ENCODE assay signal across 11 cellular contexts in the genomic region with DNA sequence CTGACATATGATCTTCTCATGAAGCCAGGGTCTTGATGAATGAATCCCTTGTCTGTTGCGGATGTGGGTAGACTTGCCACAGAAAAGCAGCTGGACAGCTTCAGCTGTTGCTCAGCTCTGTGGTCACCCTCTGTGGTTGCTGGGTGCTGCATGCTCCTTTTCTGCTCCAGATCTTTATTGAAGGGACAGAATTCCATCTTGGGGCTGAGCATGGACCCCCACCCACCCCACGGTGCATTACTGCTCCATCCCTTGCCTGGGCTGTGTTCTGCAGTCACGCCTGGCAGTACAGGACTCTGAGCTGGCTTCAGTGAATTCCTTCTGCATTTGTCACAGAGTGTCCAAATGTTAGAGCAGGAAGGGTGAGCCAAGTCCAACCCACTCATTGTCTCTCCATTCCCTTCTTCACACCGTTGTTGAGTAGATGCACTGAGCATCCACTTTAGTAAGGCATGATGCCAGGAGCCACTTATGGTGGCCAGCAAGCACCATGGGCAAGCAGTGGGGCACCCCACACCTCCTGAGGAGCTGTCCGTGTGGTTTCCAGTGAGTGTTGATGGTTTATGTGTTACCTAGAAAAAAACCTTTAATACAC. TPM values are rescaled to one million over a fixed set of nuclear protein-coding genes. Genes with fewer than 3 reads are reported as not detected.
A peak's percentile ranks its signal among the peaks of the same experiment; 100 is the strongest.
DNase-seq lines count a peak whose midpoint lies in the region; ATAC-seq, FAIRE-seq and TF ChIP-seq lines count a peak whose summit lies in the region.
"Had no signal": no experiment of that assay in that cellular context is flagged by ENCODE, and none has a peak within 500 bp of the region (broad histone marks: within the 10 kb centered on the region; RNA-seq: fewer than 3 reads in every experiment).

No MANE protein-coding gene starts in this region.

- no peak overlapping the region for H3K4me3 ChIP-seq in AG10803 (ENCODE audit: low read length)
- no peak overlapping the region for H3K4me3 ChIP-seq in GM12878
- H3K4me3 ChIP-seq in lung: no peak overlapping the region
- no peak overlapping the region for H3K4me3 ChIP-seq in tibial nerve
- H3K4me3 ChIP-seq: ascending aorta had no signal

- RAD21 ChIA-PET in GM12878 (lab: Charles Lee; ENCODE audit: unreplicated experiment): interaction anchor here (0.6 to 1.9 kb wide), 2 partner anchors 104 to 125 kb away, joined by 3 to 9 read pairs; no protein-coding TSS in a partner anchor

- BruUV-seq in GM12878 (replicated peaks; lab: Mats Ljungman, UMichigan): no TSS peak

- WGBS in GM12878 (ENCODE audit: insufficient coverage, insufficient replicate concordance, low lambda C conversion rate, missing lambda C conversion rate): 15% methylated on average over 5 of the region's 5 CpGs
- WGBS in lung, 2 donors: 34 to 61% methylated on average over 5 of the region's 5 CpGs
- 40 to 49% methylated on average over 5 of the region's 5 CpGs for WGBS in tibial nerve, 2 donors

- H3K79me2 ChIP-seq in GM12878 (ENCODE audit: control insufficient read depth, insufficient read depth, low read length): no peaks in the 10 kb centered on the region

- H3K9me3 ChIP-seq in GM12878 (replicated peaks; ENCODE audit: control insufficient read depth, insufficient read depth, low read length) (no peaks in the 10 kb centered on the region), lung (ENCODE audit: control insufficient read depth in 2 of 2, insufficient read depth in 1 of 2, low read length in 1 of 2) (peaks cover 0 to 1% of the 10 kb centered on the region in 2 donors), tibial nerve (no peaks in the 10 kb centered on the region)
- H3K9me3 ChIP-seq: ascending aorta, neutrophil had no signal

- H3K36me3 ChIP-seq in GM12878 (ENCODE audit: control insufficient read depth in 2 of 2, insufficient read depth in 2 of 2, low read length in 1 of 2): no peaks in the 10 kb centered on the region
- no peaks in the 10 kb centered on the region for H3K36me3 ChIP-seq in lung (ENCODE audit: control insufficient read depth in 2 of 2, insufficient read depth in 2 of 2, low read length in 2 of 2)
- H3K36me3 ChIP-seq in tibial nerve: no peaks in the 10 kb centered on the region
- H3K36me3 ChIP-seq: ascending aorta, neutrophil had no signal

- TF ChIP-seq CTCF in AG10803 (conservative IDR thresholded peaks at IDR 0.05; ENCODE audit: low read length) (no peak), GM12878 (IDR thresholded peaks at IDR 0.05 in 2 of 3, conservative IDR thresholded peaks at IDR 0.05 in 1 of 3; ENCODE audit: control insufficient read depth in 2 of 3, extremely low read depth in 1 of 3, insufficient read depth in 1 of 3, low read depth in 3 of 3, low read length in 3 of 3) (no peak), lung (IDR thresholded peaks at IDR 0.05; ENCODE audit: control extremely low read depth, extremely low read depth) (no peak), tibial nerve (IDR thresholded peaks at IDR 0.05) (no peak)

- intact Hi-C loops in GM12878 (cut with micrococcal nuclease; ENCODE audit: unreplicated experiment): no loop called here

- no peak overlapping the region for H2AFZ ChIP-seq in GM12878 (ENCODE audit: control insufficient read depth, low read depth, low read length)

- no peaks in the 10 kb centered on the region for H4K20me1 ChIP-seq in GM12878 (ENCODE audit: control insufficient read depth, insufficient read depth)

- H3K4me2 ChIP-seq in GM12878 (ENCODE audit: control insufficient read depth, insufficient read depth): no peak overlapping the region

- DNase-seq in AG10803 (ENCODE audit: low read depth) (peak; percentile 93), GM12878 (ENCODE audit: low read depth, low spot score) (no peak), lung (ENCODE audit: low spot score) (peak; percentile 88), GF-D8 (lab: John Stamatoyannopoulos, UW) (no peak), iPS-NIHi7 (ENCODE audit: extremely low spot score) (no peak), tibial nerve (ENCODE audit: low spot score in 2 of 2) (no peak), SKM-1 treated with dmso at 0.1 percent for 144 hours (lab: John Stamatoyannopoulos, UW; ENCODE audit: unreplicated experiment) (no peak)
- DNase-seq: SHP77 had no signal

- no peak for FAIRE-seq in GM12878 (lab: Jason Lieb, UNC)

- SMC1A ChIA-PET in GM12878 (lab: Charles Lee; ENCODE audit: uncharacterized antibody, unreplicated experiment): interaction anchor here (1.1 to 1.2 kb wide), 2 partner anchors 9 to 106 kb away, joined by 3 read pairs; no protein-coding TSS in a partner anchor

- TF ChIP-seq EP300 in Ishikawa (IDR thresholded peaks at IDR 0.05; ENCODE audit: borderline replicate concordance): peak; percentile 88
- no peak for TF ChIP-seq EP300 in GM12878 (IDR thresholded peaks at IDR 0.05; ENCODE audit: borderline replicate concordance in 1 of 2, control insufficient read depth in 1 of 2, low read depth in 2 of 2, low read length in 2 of 2)
- TF ChIP-seq EP300 in tibial nerve (IDR thresholded peaks at IDR 0.05): no peak

- CTCF ChIA-PET in GM12878 (lab: Yijun Ruan, JAX): interaction anchor here (1.2 to 9.1 kb wide), 3 partner anchors 9 to 125 kb away, joined by 5 to 122 read pairs (median 7); no protein-coding TSS in a partner anchor

- no peak overlapping the region for H3K9ac ChIP-seq in GM12878 (ENCODE audit: control insufficient read depth, insufficient read depth, low read length)

- TF ChIP-seq POLR2A in GM12878 (IDR thresholded peaks at IDR 0.05; ENCODE audit: low read depth, low read length) (no peak), tibial nerve (IDR thresholded peaks at IDR 0.05) (no peak)

- in situ Hi-C loops in GM12878 (cut with MboI): loop anchor here (5.0 kb wide), 1 partner anchor 107 kb away; no protein-coding TSS in a partner anchor

- TF ChIP-seq RAD21 in Ishikawa (IDR thresholded peaks at IDR 0.05; ENCODE audit: low read depth) (no peak), GM12878 (IDR thresholded peaks at IDR 0.05; ENCODE audit: insufficient read depth, low read depth, low read length) (no peak)

- ATAC-seq in GM12878: peak; percentile 52
- ATAC-seq in lung (ENCODE audit: insufficient read depth, low FRiP score): peak; percentile 84

- POLR2A ChIA-PET in GM12878 (lab: Charles Lee): no interaction called here

- H3K4me1 ChIP-seq in GM12878 (ENCODE audit: control insufficient read depth, insufficient read depth, low read length) (peaks cover 9% of the 10 kb centered on the region), lung (ENCODE audit: control insufficient read depth in 2 of 2, insufficient read depth in 2 of 2, low read length in 2 of 2) (peaks cover 2 to 4% of the 10 kb centered on the region in 2 donors), tibial nerve (peaks cover 0 to 16% (median 0%) of the 10 kb centered on the region in 4 donors)

- H3K27ac ChIP-seq in GM12878 (ENCODE audit: control insufficient read depth, insufficient read depth) (no peak overlapping the region), lung (ENCODE audit: low read depth in 1 of 2, low read length in 1 of 2) (peak overlapping the region in 1 of 2 donors; percentile 20), tibial nerve (no peak overlapping the region)
- H3K27ac ChIP-seq: ascending aorta, neutrophil had no signal

- H3K27me3 ChIP-seq in GM12878 (replicated peaks in 1 of 2; ENCODE audit: control insufficient read depth in 2 of 2, insufficient read depth in 2 of 2, low read length in 1 of 2): peaks cover 2 to 3% of the 10 kb centered on the region in 2 experiments; a peak in 3 of 4 replicates
- no peaks in the 10 kb centered on the region for H3K27me3 ChIP-seq in lung (ENCODE audit: control insufficient read depth, insufficient read depth)
- H3K27me3 ChIP-seq in tibial nerve: no peaks in the 10 kb centered on the region
- H3K27me3 ChIP-seq: ascending aorta, neutrophil had no signal

TF ChIP-seq in Ishikawa, 13 proteins besides CTCF, POLR2A, EP300 and RAD21 (continues in another document):
- TF ChIP-seq TEAD4 (IDR thresholded peaks at IDR 0.05): peak; percentile 84
- TF ChIP-seq CREB1 (IDR thresholded peaks at IDR 0.05; ENCODE audit: low read depth): no peak
- TF ChIP-seq TAF1 (IDR thresholded peaks at IDR 0.05; ENCODE audit: low read depth): no peak
- TF ChIP-seq YY1 (IDR thresholded peaks at IDR 0.05; ENCODE audit: low read depth): 0 out of 2 replicates have a peak, but pooled peaks have one; percentile 50
- 0 out of 2 replicates have a peak, but pooled peaks have one; percentile 33 for TF ChIP-seq ZBTB7A (IDR thresholded peaks at IDR 0.05; ENCODE audit: low read depth)

TF ChIP-seq in GM12878, 131 proteins besides CTCF, POLR2A, EP300 and RAD21 (continues in another document):
- no peak for TF ChIP-seq MEF2B (IDR thresholded peaks at IDR 0.05; ENCODE audit: partially characterized antibody, poor library complexity, severe bottlenecking)
- TF ChIP-seq ZNF622 (IDR thresholded peaks at IDR 0.05): no peak
- no peak for TF ChIP-seq CEBPB (IDR thresholded peaks at IDR 0.05; ENCODE audit: borderline replicate concordance in 1 of 2, low read depth in 2 of 2, low read length in 2 of 2)
- no peak for TF ChIP-seq ASH2L (IDR thresholded peaks at IDR 0.05; ENCODE audit: borderline replicate concordance, low read depth)
- no peak for TF ChIP-seq CREM (IDR thresholded peaks at IDR 0.05; ENCODE audit: low read depth)

RNA-seq across cellular contexts. Expression of a gene that starts 14.5 kb away (rescaled TPM):
- total RNA-seq in GM12878 (2013; cell fraction: nucleolus; rRNA removed): not detected in 2 replicates
- total RNA-seq in GM12878 (2014; rRNA removed) (not detected in 2 replicates), GM12878 (2014; rRNA removed; fragmentation: Illumina TruSeq; extraction: Trizol) (not detected in 2 replicates), GM12878 (2021) (not detected in 2 replicates), lung (100 to 1,000 TPM in 1 of 2 donors, 10 to 100 TPM in 1; 46.3 to 141 TPM), tibial nerve (not detected)
- not detected for polyA plus RNA-seq in GM12878 (2011; ENCODE audit: low read depth)
- polyA plus RNA-seq in GM12878 (2011; rRNA removed) (0.04 and 0.10 TPM in 2 replicates), GM12878 (2014; fragmentation: Illumina TruSeq; extraction: Trizol) (not detected in 2 replicates), GM12878 (2014; fragmentation: Nextera tagmentation; extraction: Ambion mirVana) (not detected), GM12878 (2014; rRNA removed) (not detected in 2 replicates), GM12878 (2016; fragmentation: Nextera tagmentation; extraction: Ambion mirVana) (not detected), lung (10 to 100 TPM; 35.1 to 37.4 TPM)
- 0.04 and 0.05 TPM in 2 replicates for polyA plus RNA-seq in GM12878 (2011; cell fraction: cytosol; rRNA removed)
- 0.04 and 0.07 TPM in 2 replicates for polyA plus RNA-seq in GM12878 (2011; cell fraction: nucleus; rRNA removed)
- not detected in 2 replicates for polyA plus RNA-seq in GM12878 (2012)
- polyA minus RNA-seq in GM12878 (2011; rRNA and poly(A)+ RNA removed): 0.07 TPM in 1 of 2 replicates, not detected in the other
- polyA minus RNA-seq in GM12878 (2011; cell fraction: cytosol; rRNA and poly(A)+ RNA removed): not detected in 2 replicates
- not detected in 2 replicates for polyA minus RNA-seq in GM12878 (2011; cell fraction: nucleus; rRNA and poly(A)+ RNA removed)
- total RNA-seq: ascending aorta had no signal

Comparison
In these comparisons a context has a peak if more than half of its experiments do, and no peak if none do; other contexts are left out.
1. DNase-seq: peak in AG10803 (single experiment) and lung (single experiment); none in GM12878 (single experiment), GF-D8 (single experiment), iPS-NIHi7 (single experiment), tibial nerve (0 of 2) and SKM-1 treated with dmso at 0.1 percent for 144 hours (single experiment).
2. RNA of a gene that starts 14.5 kb away (total RNA-seq): 46.3 to 141 TPM in lung; not detected in GM12878 and not detected in tibial nerve; every median in the first group is over 10 times any median in the second.